In genomic region chr5:53419247-53419646, GRCh38 we compare ENCODE assay signal across 14 cellular contexts.
DNase-seq lines count a peak whose midpoint lies in the region; ATAC-seq and TF ChIP-seq lines count a peak whose summit lies in the region.
"Had no signal": no experiment of that assay in that cellular context is flagged by ENCODE, and none has a peak within 500 bp of the region (broad histone marks: within the 10 kb centered on the region; RNA-seq: fewer than 3 reads in every experiment).

No MANE protein-coding gene starts in this region.

- H2BK5ac ChIP-seq in trophoblast cell (ENCODE audit: low read depth, low read length, poor library complexity) = no peak overlapping the region

- no peak overlapping the region for H3K4ac ChIP-seq in trophoblast cell (ENCODE audit: low read depth, low read length)

- no peak overlapping the region for H3K27ac ChIP-seq in trophoblast cell (ENCODE audit: low read depth, low read length)
- H3K27ac ChIP-seq: colonic mucosa, ovary had no signal

- no peak overlapping the region for H2AK5ac ChIP-seq in trophoblast cell (ENCODE audit: low read length)

- H3K79me2 ChIP-seq in trophoblast cell (ENCODE audit: control insufficient read depth, insufficient read depth, low read length, poor library complexity) = no peaks in the 10 kb centered on the region

- H2AFZ ChIP-seq in trophoblast cell (ENCODE audit: insufficient read depth, low read length, poor library complexity) = no peak overlapping the region

- H3K79me1 ChIP-seq in trophoblast cell (ENCODE audit: low read length) = no peaks in the 10 kb centered on the region

- no peaks in the 10 kb centered on the region for H3K4me1 ChIP-seq in trophoblast cell (ENCODE audit: control insufficient read depth in 1 of 2, insufficient read depth in 2 of 2, low read length in 2 of 2)
- H3K4me1 ChIP-seq: colonic mucosa had no signal

- DNase-seq in AG20443 (ENCODE audit: low spot score) (peak; percentile 38), LHCN-M2 (ENCODE audit: low read depth) (peak; percentile 81), epithelial cell of esophagus (ENCODE audit: low read depth) (peak; percentile 77), omental fat pad (ENCODE audit: low spot score) (no peak), trophoblast cell (no peak), H7 (no peak)
- DNase-seq: activated CD8-positive, alpha-beta memory T cell treated with anti-CD3 and anti-CD28 coated beads for 24 hours; CD4-positive, CD25-positive, alpha-beta regulatory T cell; colonic mucosa; NCI-H446 treated with DMSO at 0.1 percent for 48 hours; ovary; T-helper 9 cell had no signal

- no peak overlapping the region for H3K23ac ChIP-seq in trophoblast cell (ENCODE audit: low read length)

- H4K12ac ChIP-seq in trophoblast cell (ENCODE audit: low read depth, low read length) = no peak overlapping the region

- no peak overlapping the region for H2BK12ac ChIP-seq in trophoblast cell (ENCODE audit: low read length)

- H3K27me3 ChIP-seq in trophoblast cell (ENCODE audit: insufficient read depth, low read length) = no peaks in the 10 kb centered on the region
- no peaks in the 10 kb centered on the region for H3K27me3 ChIP-seq in H7 (ENCODE audit: control insufficient read depth, insufficient read depth, low read length)
- H3K27me3 ChIP-seq: colonic mucosa, ovary had no signal

- no peak overlapping the region for H3K14ac ChIP-seq in trophoblast cell (ENCODE audit: low read length)

- WGBS in trophoblast cell (ENCODE audit: extremely low coverage, insufficient coverage, insufficient read length) = no CpG with 5 or more reads among the region's 1 CpG

- no peak overlapping the region for H3K4me3 ChIP-seq in epithelial cell of esophagus (ENCODE audit: low read length)
- H3K4me3 ChIP-seq in trophoblast cell (ENCODE audit: low read depth, low read length) = no peak overlapping the region
- H3K4me3 ChIP-seq in H7 (ENCODE audit: insufficient read depth, low read depth, low read length) = no peak overlapping the region
- H3K4me3 ChIP-seq: colonic mucosa, ovary had no signal

- TF ChIP-seq CTCF in epithelial cell of esophagus (IDR thresholded peaks at IDR 0.05; ENCODE audit: insufficient read depth, low read depth, low read length, missing control alignments) (no peak), omental fat pad (IDR thresholded peaks at IDR 0.05) (no peak)

- H3K9me3 ChIP-seq in trophoblast cell (ENCODE audit: insufficient read depth, low read depth, low read length) = no peaks in the 10 kb centered on the region
- H3K9me3 ChIP-seq: colonic mucosa, ovary had no signal

- H3K36me3 ChIP-seq in trophoblast cell (ENCODE audit: control insufficient read depth in 1 of 2, insufficient read depth in 2 of 2, low read length in 2 of 2) (no peaks in the 10 kb centered on the region), H7 (replicated peaks; ENCODE audit: control insufficient read depth, insufficient read depth, low read length) (no peaks in the 10 kb centered on the region)
- H3K36me3 ChIP-seq: colonic mucosa, ovary had no signal

- ATAC-seq in omental fat pad (ENCODE audit: low FRiP score) (peak; percentile 56), GM21423 (IDR thresholded peaks at IDR 0.05; ENCODE audit: unreplicated experiment) (no peak), HG03457 (IDR thresholded peaks at IDR 0.05; ENCODE audit: unreplicated experiment) (no peak)

- no peak overlapping the region for H3K4me2 ChIP-seq in trophoblast cell (ENCODE audit: low read length)

- H4K8ac ChIP-seq in trophoblast cell (ENCODE audit: low read depth, low read length) = no peak overlapping the region

- H2BK120ac ChIP-seq in trophoblast cell (ENCODE audit: insufficient read depth, low read length, poor library complexity) = no peak overlapping the region

- no peak overlapping the region for H3K18ac ChIP-seq in trophoblast cell (ENCODE audit: low read length)

- H4K91ac ChIP-seq in trophoblast cell (ENCODE audit: low read depth, low read length) = no peak overlapping the region

- H3K9ac ChIP-seq in trophoblast cell (ENCODE audit: low read length) = no peak overlapping the region

Comparison
In these comparisons a context has a peak if more than half of its experiments do, and no peak if none do; other contexts are left out.
1. DNase-seq: peak in AG20443 (single experiment), LHCN-M2 (single experiment) and epithelial cell of esophagus (single experiment); none in omental fat pad (single experiment), trophoblast cell (0 of 2) and H7 (single experiment).